In genomic region chr3:153138267-153139210, GRCh38 we compare ENCODE assay signal across 8 cellular contexts. TPM values are rescaled to one million over a fixed set of nuclear protein-coding genes. Genes with fewer than 3 reads are reported as not detected.
DNase-seq lines count a peak whose midpoint lies in the region; ATAC-seq, FAIRE-seq and TF ChIP-seq lines count a peak whose summit lies in the region.

No MANE protein-coding gene starts in this region.

- no peaks in the 10 kb centered on the region for H3K36me3 Mint-ChIP-seq in GM23338 (ENCODE audit: low read depth)
- H3K36me3 Mint-ChIP-seq in activated naive CD4-positive, alpha-beta T cell treated with anti-CD3 and anti-CD28 coated beads, Interleukin-2, amount 50 U/mL, for 24 hours = no peaks in the 10 kb centered on the region

- no peak overlapping the region for H3K4me2 ChIP-seq in GM23338

- H3K79me2 ChIP-seq in GM23338 (replicated peaks; ENCODE audit: insufficient read depth) = no peaks in the 10 kb centered on the region

- H3K4me1 Mint-ChIP-seq in GM23338 = peaks cover 5% of the 10 kb centered on the region; the same call in 2 of the 3 replicates
- peaks cover 11% of the 10 kb centered on the region for H3K4me1 Mint-ChIP-seq in activated naive CD4-positive, alpha-beta T cell treated with anti-CD3 and anti-CD28 coated beads, Interleukin-2, amount 50 U/mL, for 24 hours

- DNase-seq in GM13976 (ENCODE audit: low spot score) (peak; percentile 38), GM23338 (ENCODE audit: low spot score) (peak; percentile 25), kidney (peak; percentile 87), SKM-1 (lab: John Stamatoyannopoulos, UW; ENCODE audit: unreplicated experiment) (no peak), NCI-H2227 treated with DMSO at 0.1 percent for 48 hours (lab: John Stamatoyannopoulos, UW) (no peak)
- peak; percentile 65 for DNase-seq in stimulated activated CD8-positive, alpha-beta memory T cell treated with anti-CD3 and anti-CD28 coated beads, Interleukin-4, amount 100 ng/mL, for 48 hours

- H4K20me1 ChIP-seq in GM23338 (replicated peaks; ENCODE audit: insufficient read depth) = no peaks in the 10 kb centered on the region

- peak overlapping the region; percentile 35 for H2AFZ ChIP-seq in GM23338

- in situ Hi-C loops in GM13976 (cut with MboI; ENCODE audit: low sequenced_read_pairs, unreplicated experiment) = no loop called here

- H3K27ac ChIP-seq in GM23338 (ENCODE audit: low read depth) (no peak overlapping the region), kidney (ENCODE audit: low read depth in 2 of 2, low read length in 2 of 2) (peak overlapping the region; percentile 26 to 72)

- TF ChIP-seq RAD21 in Ishikawa (IDR thresholded peaks at IDR 0.05; ENCODE audit: low read depth) = no peak

- H3K4me1 ChIP-seq in GM23338 (ENCODE audit: insufficient read depth) = no peaks in the 10 kb centered on the region
- no peaks in the 10 kb centered on the region for H3K4me1 ChIP-seq in kidney (ENCODE audit: control insufficient read depth in 1 of 2, insufficient read depth in 1 of 2, low read depth in 1 of 2, low read length in 2 of 2)

- no peak for TF ChIP-seq CTCF in GM13976 (IDR thresholded peaks at IDR 0.05; ENCODE audit: borderline replicate concordance, control extremely low read depth, extremely low read depth, insufficient read depth, missing control alignments)
- no peak for TF ChIP-seq CTCF in GM23338 (conservative IDR thresholded peaks at IDR 0.05; ENCODE audit: low read depth in 2 of 2)
- TF ChIP-seq CTCF in kidney (IDR thresholded peaks at IDR 0.05; ENCODE audit: borderline replicate concordance, extremely low read depth, insufficient read depth) = no peak

- no peak for ATAC-seq in GM23338

- H3K9me3 Mint-ChIP-seq in GM23338 = no peaks in the 10 kb centered on the region
- H3K9me3 Mint-ChIP-seq in activated naive CD4-positive, alpha-beta T cell treated with anti-CD3 and anti-CD28 coated beads, Interleukin-2, amount 50 U/mL, for 24 hours = no peaks in the 10 kb centered on the region

- H3K4me3 ChIP-seq in GM23338 (no peak overlapping the region), kidney (ENCODE audit: low read length in 2 of 2) (no peak overlapping the region)

- no peaks in the 10 kb centered on the region for H3K9me2 ChIP-seq in GM23338 (ENCODE audit: insufficient read depth)

- H3K9ac ChIP-seq in kidney (ENCODE audit: low read length in 2 of 2) = no peak overlapping the region

- no peaks in the 10 kb centered on the region for H3K27me3 ChIP-seq in GM23338 (ENCODE audit: insufficient read depth)

- H3K4me3 Mint-ChIP-seq in GM23338 = no peak overlapping the region
- no peak overlapping the region for H3K4me3 Mint-ChIP-seq in activated naive CD4-positive, alpha-beta T cell treated with anti-CD3 and anti-CD28 coated beads, Interleukin-2, amount 50 U/mL, for 24 hours

- no peak for TF ChIP-seq EP300 in Ishikawa (IDR thresholded peaks at IDR 0.05; ENCODE audit: borderline replicate concordance)

- peak overlapping the region; percentile 57; the same call in 1 of the 2 replicates for H3K27ac Mint-ChIP-seq in GM23338
- peak overlapping the region; percentile 25 for H3K27ac Mint-ChIP-seq in activated naive CD4-positive, alpha-beta T cell treated with anti-CD3 and anti-CD28 coated beads, Interleukin-2, amount 50 U/mL, for 24 hours

- H3K27me3 Mint-ChIP-seq in GM23338 (ENCODE audit: insufficient read depth, low read depth, poor library complexity) = no peaks in the 10 kb centered on the region
- H3K27me3 Mint-ChIP-seq in activated naive CD4-positive, alpha-beta T cell treated with anti-CD3 and anti-CD28 coated beads, Interleukin-2, amount 50 U/mL, for 24 hours = no peaks in the 10 kb centered on the region

- no peaks in the 10 kb centered on the region for H3F3A ChIP-seq in GM23338 (replicated peaks; ENCODE audit: low read depth)

- intact Hi-C loops in kidney (cut with DNase I) = no loop called here

- H3K9me3 ChIP-seq in kidney (ENCODE audit: control insufficient read depth in 1 of 2, low read length in 2 of 2) = no peaks in the 10 kb centered on the region

- FAIRE-seq in kidney (lab: Jason Lieb, UNC) = no peak

- H3K36me3 ChIP-seq in GM23338 (ENCODE audit: insufficient read depth) = no peaks in the 10 kb centered on the region
- no peaks in the 10 kb centered on the region for H3K36me3 ChIP-seq in kidney (ENCODE audit: control insufficient read depth in 1 of 2, insufficient read depth in 2 of 2, low read length in 2 of 2)

TF ChIP-seq in Ishikawa, 13 proteins besides CTCF, POLR2A, EP300 and RAD21:
- TF ChIP-seq FOXM1 (IDR thresholded peaks at IDR 0.05; ENCODE audit: borderline replicate concordance, low read depth) = no peak
- no peak for TF ChIP-seq CEBPB (IDR thresholded peaks at IDR 0.05)
- TF ChIP-seq TEAD4 (IDR thresholded peaks at IDR 0.05) = 0 out of 2 replicates have a peak, but pooled peaks have one; percentile 16

RNA-seq across cellular contexts. Expression of gene RAP2B, which starts 23.5 kb away (rescaled TPM):
- 21.2 and 24.0 TPM in 2 replicates for total RNA-seq in GM23338 (2014; rRNA removed; shearing (Covaris generic))
- polyA plus RNA-seq in GM23338 (2016; fragmentation: Nextera tagmentation; extraction: Ambion mirVana) (21.8 and 22.5 TPM in 2 replicates), kidney (ENCODE audit: insufficient read depth, low read depth, low replicate concordance) (2.8 TPM)
- 17.8 TPM for total RNA-seq in kidney

Comparison
In these comparisons a context has a peak if more than half of its experiments do, and no peak if none do; other contexts are left out.
1. DNase-seq: peak in GM13976 (single experiment), GM23338 (single experiment), kidney (single experiment) and stimulated activated CD8-positive, alpha-beta memory T cell treated with anti-CD3 and anti-CD28 coated beads, Interleukin-4, amount 100 ng/mL, for 48 hours (single experiment); none in SKM-1 (single experiment) and NCI-H2227 treated with DMSO at 0.1 percent for 48 hours (single experiment).